In the genomic region with DNA sequence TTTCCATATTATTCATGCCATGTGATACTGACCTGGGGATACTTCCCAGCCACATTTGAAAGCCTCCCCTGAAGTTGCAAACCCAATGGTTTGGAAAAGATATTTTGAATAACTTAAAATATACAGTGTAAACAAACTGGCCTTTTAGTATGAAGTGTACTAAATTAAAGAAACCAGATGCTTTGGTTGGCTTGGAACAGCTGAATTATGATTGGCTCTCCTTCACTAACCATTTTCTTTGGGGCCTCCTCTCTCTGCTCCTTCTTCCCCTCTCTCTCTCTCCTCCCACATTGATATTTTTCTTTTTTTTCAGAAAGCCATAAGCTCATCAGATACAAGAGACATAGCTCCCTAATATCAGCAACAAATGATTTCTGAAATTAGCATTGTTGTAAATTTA, we compare ENCODE assay signal across 31 cellular contexts.
"Had no signal": no experiment of that assay in that cellular context is flagged by ENCODE, and none has a peak within 500 bp of the region (broad histone marks: within the 10 kb centered on the region; RNA-seq: fewer than 3 reads in every experiment).

No MANE protein-coding gene starts in this region.

- H3K4me3 ChIP-seq: heart left ventricle, left lung, lung, neural progenitor cell, ovary, sigmoid colon, testis, thyroid gland, upper lobe of right lung had no signal

- H3K9ac ChIP-seq: neural progenitor cell had no signal

- H2AFZ ChIP-seq: neural progenitor cell had no signal

- ATAC-seq: heart left ventricle; left colon; natural killer cell; right cardiac atrium; stimulated activated memory B cell treated with anti-CD40 and anti-IgM and Interleukin-4, amounts not matched to agents 10 μg/mL and 1 μg/mL and 100 μg/mL, for 72 hours; stimulated activated naive CD8-positive, alpha-beta T cell treated with anti-CD3 and anti-CD28 coated beads, Interleukin-15, amount 100 ng/mL, for 72 hours; upper lobe of right lung had no signal

- H3K4me1 ChIP-seq: neural progenitor cell, sigmoid colon, testis, thyroid gland had no signal

- DNase-seq: heart left ventricle; hypothalamus; immature natural killer cell; kidney; left colon; left lung; mesendoderm; naive B cell; natural killer cell; nephron progenitor cell; occipital lobe; ovary; right cardiac atrium; sigmoid colon; small intestine; stimulated activated CD4-positive, alpha-beta T cell treated with anti-CD3 and anti-CD28 coated beads, Interleukin-1b, Interleukin-23, amount 100 ng/mL, for 48 hours; stimulated activated CD4-positive, alpha-beta T cell treated with anti-CD3 and anti-CD28 coated beads, Interleukin-2, amount 100 ng/mL, for 48 hours; stimulated activated CD4-positive, alpha-beta T cell treated with anti-CD3 and anti-CD28 coated beads, Interleukin-4, amount 100 ng/mL, for 4 hours; stimulated activated CD8-positive, alpha-beta memory T cell treated with anti-CD3 and anti-CD28 coated beads, Interleukin-4, amount 100 ng/mL, for 48 hours; stimulated activated naive CD4-positive, alpha-beta T cell treated with Interleukin-2 at 50 U/mL for 16 hours; stimulated activated naive CD8-positive, alpha-beta T cell treated with anti-CD3 and anti-CD28 coated beads, Interleukin-15, amount 100 ng/mL, for 72 hours; testis; thyroid gland; trophoblast cell; upper lobe of right lung had no signal

- H3K36me3 ChIP-seq: heart left ventricle, left lung, neural progenitor cell, neutrophil, ovary, sigmoid colon, thyroid gland, upper lobe of right lung had no signal

- H3K4me2 ChIP-seq: neural progenitor cell had no signal

- H3K36me3 Mint-ChIP-seq: immature natural killer cell; natural killer cell; neural progenitor cell; stimulated activated memory B cell treated with anti-CD40 and anti-IgM and Interleukin-4, amounts not matched to agents 10 μg/mL and 1 μg/mL and 100 μg/mL, for 72 hours had no signal

- H3K27me3 ChIP-seq: heart left ventricle, left lung, neural progenitor cell, neutrophil, ovary, sigmoid colon, testis, thyroid gland, upper lobe of right lung had no signal

- H3K9me3 ChIP-seq: heart left ventricle, left lung, neutrophil, ovary, sigmoid colon, testis, thyroid gland, upper lobe of right lung had no signal

- H3K27ac ChIP-seq: left lung, neural progenitor cell, neutrophil, ovary, sigmoid colon, testis, thyroid gland, upper lobe of right lung had no signal

- H3K9me3 Mint-ChIP-seq: immature natural killer cell; naive B cell; natural killer cell; nephron progenitor cell; neural progenitor cell; stimulated activated memory B cell treated with anti-CD40 and anti-IgM and Interleukin-4, amounts not matched to agents 10 μg/mL and 1 μg/mL and 100 μg/mL, for 72 hours; stimulated activated naive CD8-positive, alpha-beta T cell treated with anti-CD3 and anti-CD28 coated beads, Interleukin-15, amount 100 ng/mL, for 72 hours had no signal

- H3K27ac Mint-ChIP-seq: immature natural killer cell; mesothelial cell of epicardium; natural killer cell; nephron progenitor cell; neural progenitor cell; progenitor cell of endocrine pancreas; stimulated activated memory B cell treated with anti-CD40 and anti-IgM and Interleukin-4, amounts not matched to agents 10 μg/mL and 1 μg/mL and 100 μg/mL, for 72 hours; stimulated activated naive CD8-positive, alpha-beta T cell treated with anti-CD3 and anti-CD28 coated beads, Interleukin-15, amount 100 ng/mL, for 72 hours had no signal
